8 cellular contexts compared by ENCODE assay signal in the genomic region with DNA sequence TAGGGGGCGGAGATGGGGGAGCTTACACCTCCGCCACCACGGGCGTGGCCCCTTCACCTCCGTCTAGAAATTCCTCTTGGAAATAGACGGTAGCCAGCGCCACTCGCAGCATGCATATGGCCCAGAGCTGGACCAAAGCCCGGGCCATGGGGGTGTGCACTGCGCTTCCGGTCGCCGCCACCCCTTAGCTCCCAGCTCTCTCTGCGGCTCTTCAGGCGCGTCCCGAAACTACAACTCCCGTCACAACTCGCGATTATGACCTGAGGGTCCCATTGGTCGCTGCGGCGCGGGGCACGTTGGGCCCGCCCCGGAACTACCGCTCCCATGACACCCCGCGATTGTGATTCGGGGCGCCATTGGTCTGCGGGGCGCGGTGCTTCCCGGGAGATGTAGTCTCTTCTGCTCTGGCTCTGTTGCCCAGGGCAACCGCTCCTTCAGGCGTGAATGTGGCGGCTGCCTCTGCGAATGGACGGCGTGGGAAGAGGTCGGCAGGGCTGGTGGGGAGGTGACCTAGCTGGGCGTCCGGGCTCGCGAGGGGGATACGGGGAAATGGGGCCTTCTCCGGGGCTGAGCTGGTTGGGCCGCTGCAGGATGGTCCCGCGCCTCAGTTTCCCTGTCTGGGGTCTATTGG. TPM values are rescaled to one million over a fixed set of nuclear protein-coding genes. Genes with fewer than 3 reads are reported as not detected.
DNase-seq lines count a peak whose midpoint lies in the region; ATAC-seq and TF ChIP-seq lines count a peak whose summit lies in the region.

A gene (plus strand): TSS at position 413 of the 631 bp plus-strand sequence. CDS start 4,399 bp downstream, outside the sequence.
A gene with protein sequence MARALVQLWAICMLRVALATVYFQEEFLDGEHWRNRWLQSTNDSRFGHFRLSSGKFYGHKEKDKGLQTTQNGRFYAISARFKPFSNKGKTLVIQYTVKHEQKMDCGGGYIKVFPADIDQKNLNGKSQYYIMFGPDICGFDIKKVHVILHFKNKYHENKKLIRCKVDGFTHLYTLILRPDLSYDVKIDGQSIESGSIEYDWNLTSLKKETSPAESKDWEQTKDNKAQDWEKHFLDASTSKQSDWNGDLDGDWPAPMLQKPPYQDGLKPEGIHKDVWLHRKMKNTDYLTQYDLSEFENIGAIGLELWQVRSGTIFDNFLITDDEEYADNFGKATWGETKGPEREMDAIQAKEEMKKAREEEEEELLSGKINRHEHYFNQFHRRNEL (minus strand): TSS at position 186 of the 631 bp plus-strand sequence. CDS start 38 bp downstream, at position 148.

- H3K4me3 ChIP-seq in mucosa of descending colon: peak within 1 kb of the TSS; percentile 26

- peaks cover 1% of the 10 kb centered on the region for H3K36me3 Mint-ChIP-seq in IgD-negative memory B cell

- TF ChIP-seq CTCF in mucosa of descending colon (IDR thresholded peaks at IDR 0.05): no peak

- no peaks in the 10 kb centered on the region for H3K27me3 Mint-ChIP-seq in IgD-negative memory B cell

- no peaks in the 10 kb centered on the region for H3K9me3 Mint-ChIP-seq in IgD-negative memory B cell

- H3K9me3 ChIP-seq in mucosa of descending colon: no peaks in the 10 kb centered on the region

- peak within 1 kb of the TSS; percentile 71 to 98 (median 83) for H3K27ac Mint-ChIP-seq in IgD-negative memory B cell

- intact Hi-C loops in mucosa of descending colon (cut with DNase I, micrococcal nuclease): no loop called here

- peaks cover 6% of the 10 kb centered on the region for H3K4me1 ChIP-seq in mucosa of descending colon (ENCODE audit: low read depth)

- H3K4me3 Mint-ChIP-seq in IgD-negative memory B cell: peak within 1 kb of the TSS; percentile 87 to 97 (median 96)

- peak; percentile 98 for DNase-seq in DMS153 (lab: John Stamatoyannopoulos, UW)
- peak; percentile 100 for DNase-seq in OCI-M1 (lab: John Stamatoyannopoulos, UW)
- peak; percentile 96 for DNase-seq in activated T-cell treated with anti-CD3 and anti-CD28 coated beads for 48 hours (ENCODE audit: low read depth)
- DNase-seq in epithelial cell of prostate (ENCODE audit: low read depth, low spot score): peak; percentile 87
- DNase-seq in mucosa of descending colon: peak; percentile 98 to 99 (median 99)
- peak; percentile 90 to 94 for DNase-seq in stimulated activated CD8-positive, alpha-beta memory T cell treated with anti-CD3 and anti-CD28 coated beads, Interleukin-4, amount 100 ng/mL, for 1 hour (ENCODE audit: low read depth in 2 of 2, low spot score in 1 of 2)

- H3K4me1 Mint-ChIP-seq in IgD-negative memory B cell: peaks cover 10 to 12% (median 10%) of the 10 kb centered on the region in 3 donors

- no peak within 1 kb of the TSS for H3K27ac ChIP-seq in epithelial cell of prostate

- peak; percentile 94 for ATAC-seq in GM21576 (IDR thresholded peaks at IDR 0.05; ENCODE audit: unreplicated experiment)
- peak; percentile 98 for ATAC-seq in mucosa of descending colon

- H3K36me3 ChIP-seq in mucosa of descending colon (ENCODE audit: low read depth): peaks cover 4% of the 10 kb centered on the region

RNA-seq across cellular contexts. Expression of the first gene that starts in this region (rescaled TPM):
- polyA plus RNA-seq in IgD-negative memory B cell: 3.6 TPM
- total RNA-seq in mucosa of descending colon: 1 to 10 TPM; 2.0 to 8.4 (median 2.3) TPM

RNA-seq across cellular contexts. Expression of the second gene that starts in this region (rescaled TPM):
- not detected for polyA plus RNA-seq in IgD-negative memory B cell
- total RNA-seq in mucosa of descending colon: not detected
